Comparison of ENCODE assay signal across 8 cellular contexts in the genomic region with DNA sequence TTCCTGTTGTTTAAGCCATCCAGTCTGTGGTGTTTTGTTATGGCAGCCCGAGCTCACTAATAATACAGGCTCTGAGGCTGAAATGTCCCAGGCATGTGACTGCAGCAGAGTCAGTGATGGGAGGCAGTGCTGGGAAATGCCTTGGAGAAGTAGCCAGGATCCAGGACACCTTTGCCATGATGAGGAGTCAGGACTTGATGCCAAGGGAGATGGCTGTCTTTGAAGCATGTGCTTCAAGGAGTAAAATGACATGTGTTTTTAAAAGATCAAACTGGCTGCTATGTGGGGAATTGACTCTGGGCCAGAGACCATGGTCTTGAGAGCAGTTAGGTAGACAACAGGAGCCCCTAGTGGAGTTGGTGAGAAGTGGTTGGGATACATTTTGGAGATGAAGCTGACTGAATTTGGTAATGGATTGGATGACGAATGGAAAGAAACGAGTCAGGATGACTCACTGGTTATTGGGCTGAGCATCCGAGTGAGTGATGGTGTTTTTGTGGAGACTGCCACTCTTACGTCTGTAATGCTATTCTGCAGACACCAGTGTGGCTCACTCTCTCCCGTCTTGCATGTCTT.
DNase-seq lines count a peak whose midpoint lies in the region; ATAC-seq, FAIRE-seq and TF ChIP-seq lines count a peak whose summit lies in the region.

No MANE protein-coding gene starts in this region.

- no peak overlapping the region for H3K4me3 ChIP-seq in bronchial epithelial cell (ENCODE audit: low read depth, low read length)

- no peaks in the 10 kb centered on the region for H3K27me3 ChIP-seq in bronchial epithelial cell (ENCODE audit: control insufficient read depth, insufficient read depth, low read length)

- DNase-seq in NCI-H526 (lab: John Stamatoyannopoulos, UW) (peak; percentile 19 to 30), NCI-H526 treated with DMSO at 0.1 percent for 48 hours (lab: John Stamatoyannopoulos, UW) (no peak), GOT3 (lab: John Stamatoyannopoulos, UW) (peak; percentile 71), NCI-H82 treated with DMSO at 0.1 percent for 48 hours (lab: John Stamatoyannopoulos, UW; ENCODE audit: unreplicated experiment) (peak; percentile 5), bronchial epithelial cell (ENCODE audit: low read depth) (peak; percentile 39), occipital lobe (lab: John Stamatoyannopoulos, UW) (peak; percentile 4), mesenteric fat pad (ENCODE audit: low spot score) (no peak)

- H3K36me3 ChIP-seq in bronchial epithelial cell (ENCODE audit: control insufficient read depth, insufficient read depth, low read length) = no peaks in the 10 kb centered on the region

- FAIRE-seq in bronchial epithelial cell (lab: Jason Lieb, UNC) = no peak

- TF ChIP-seq CTCF in bronchial epithelial cell (IDR thresholded peaks at IDR 0.05; ENCODE audit: insufficient read depth, low read length, severe bottlenecking) = no peak

- ATAC-seq in HG03045 (IDR thresholded peaks at IDR 0.05; ENCODE audit: unreplicated experiment) = no peak

Comparison
In these comparisons a context has a peak if more than half of its experiments do, and no peak if none do; other contexts are left out.
1. DNase-seq: peak in NCI-H526 (2 of 2), GOT3 (single experiment), NCI-H82 treated with DMSO at 0.1 percent for 48 hours (single experiment), bronchial epithelial cell (single experiment) and occipital lobe (single experiment); none in NCI-H526 treated with DMSO at 0.1 percent for 48 hours (single experiment) and mesenteric fat pad (single experiment).